In the genomic region with DNA sequence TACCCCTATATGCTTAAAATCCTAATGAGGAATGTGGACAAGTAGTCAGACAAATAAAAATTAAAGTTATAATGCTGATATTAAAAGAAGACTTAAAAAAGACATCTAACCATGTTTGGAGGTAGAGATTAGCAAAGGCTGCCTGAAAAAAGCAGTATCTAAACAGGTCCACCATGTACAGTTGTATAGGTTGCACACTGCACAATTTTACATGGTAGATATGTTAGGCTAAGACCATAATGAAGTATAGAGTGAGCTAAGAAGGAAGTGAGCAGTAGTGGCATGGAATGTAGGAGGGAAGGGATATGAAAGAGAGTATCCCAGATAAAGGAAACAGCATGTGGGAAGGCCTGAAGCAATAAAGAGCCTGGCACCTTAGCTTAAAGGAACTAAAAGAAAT, we compare ENCODE assay signal across 17 cellular contexts. TPM values are rescaled to one million over a fixed set of nuclear protein-coding genes. Genes with fewer than 3 reads are reported as not detected.
A peak's percentile ranks its signal among the peaks of the same experiment; 100 is the strongest.
DNase-seq lines count a peak whose midpoint lies in the region; ATAC-seq, FAIRE-seq and TF ChIP-seq lines count a peak whose summit lies in the region.
"Had no signal": no experiment of that assay in that cellular context is flagged by ENCODE, and none has a peak within 500 bp of the region (broad histone marks: within the 10 kb centered on the region; RNA-seq: fewer than 3 reads in every experiment).

No MANE protein-coding gene starts in this region.

- no peak for TF ChIP-seq CTCF in D721Med (IDR thresholded peaks at IDR 0.05; ENCODE audit: insufficient read depth, missing control alignments)
- TF ChIP-seq CTCF in K562 (IDR thresholded peaks at IDR 0.05 in 2 of 3, conservative IDR thresholded peaks at IDR 0.05 in 1 of 3; ENCODE audit: insufficient read depth in 2 of 3, low read depth in 1 of 3, low read length in 3 of 3), result no peak

- CTCF ChIA-PET in K562 (lab: Yijun Ruan, JAX; ENCODE audit: low intra/inter-chr PET ratio), result no interaction called here

- no peak for DNase-seq in D721Med (ENCODE audit: insufficient read length, low spot score)
- peak; percentile 11 for DNase-seq in NCI-H69 (lab: John Stamatoyannopoulos, UW)
- DNase-seq in K562 (ENCODE audit: extremely low read depth in 1 of 4, low spot score in 3 of 4), result no peak
- DNase-seq in cerebellar nuclear complex (lab: John Stamatoyannopoulos, UW), result no peak
- no peak for DNase-seq in activated effector memory CD4-positive, alpha-beta T cell treated with Interleukin-2 at 50 U/mL for 16 hours
- DNase-seq: CD8-positive, alpha-beta T cell; COR-L47; GF-D8 had no signal

- ATAC-seq in K562 (no peak), HG03139 (IDR thresholded peaks at IDR 0.05; ENCODE audit: unreplicated experiment) (no peak), GM18511 (IDR thresholded peaks at IDR 0.05; ENCODE audit: unreplicated experiment) (no peak)
- ATAC-seq: CD8-positive, alpha-beta T cell; GM23338; HepG2 had no signal

- H3K36me3 ChIP-seq in K562 (ENCODE audit: control insufficient read depth, insufficient read depth, low read length) (no peaks in the 10 kb centered on the region), muscle layer of colon (ENCODE audit: insufficient read depth, low read length) (no peaks in the 10 kb centered on the region)
- H3K36me3 ChIP-seq: HAP-1 had no signal

- POLR2A ChIA-PET in K562 (lab: Yijun Ruan, JAX), result interaction anchor here (0.7 kb wide), 1 partner anchor 28 kb away, joined by 3 read pairs; no protein-coding TSS in a partner anchor

- no peaks in the 10 kb centered on the region for H3K9me1 ChIP-seq in K562 (ENCODE audit: control insufficient read depth, insufficient read depth, low read length)

- no peaks in the 10 kb centered on the region for H3K4me1 ChIP-seq in K562 (replicated peaks in 1 of 2; ENCODE audit: control insufficient read depth in 2 of 2, insufficient read depth in 2 of 2, low read length in 2 of 2)
- H3K4me1 ChIP-seq in muscle layer of colon (ENCODE audit: insufficient read depth, low read length), result peaks cover 73% of the 10 kb centered on the region
- H3K4me1 ChIP-seq: HAP-1 had no signal

- H3K27ac ChIP-seq in K562 (ENCODE audit: extremely low read depth, low read depth, low read length) (no peak overlapping the region), muscle layer of colon (ENCODE audit: low read depth, low read length) (peak overlapping the region; percentile 27)
- H3K27ac ChIP-seq: 22Rv1 had no signal

- H3K9me3 ChIP-seq in K562 (replicated peaks; ENCODE audit: control insufficient read depth, insufficient read depth, low read depth, low read length) (no peaks in the 10 kb centered on the region), muscle layer of colon (ENCODE audit: low read length) (no peaks in the 10 kb centered on the region)
- H3K9me3 ChIP-seq: HAP-1 had no signal

- H3K27me3 ChIP-seq in K562 (ENCODE audit: control insufficient read depth in 2 of 2, insufficient read depth in 2 of 2, low read length in 2 of 2), result no peaks in the 10 kb centered on the region
- no peaks in the 10 kb centered on the region for H3K27me3 ChIP-seq in muscle layer of colon (ENCODE audit: control insufficient read depth in 1 of 2, insufficient read depth in 2 of 2, low read length in 2 of 2)

- in situ Hi-C loops in K562 (cut with MboI), result no loop called here

- no peak for TF ChIP-seq EP300 in K562 (IDR thresholded peaks at IDR 0.05; ENCODE audit: low read length)

- TF ChIP-seq RAD21 in K562 (CRISPR knock-in tag; conservative IDR thresholded peaks at IDR 0.05 in 1 of 2, IDR thresholded peaks at IDR 0.05 in 1 of 2), result no peak

- no peak overlapping the region for H2AFZ ChIP-seq in K562 (ENCODE audit: low read depth, low read length)
- H2AFZ ChIP-seq: GM23338 had no signal

- FAIRE-seq in D721Med (lab: Jason Lieb, UNC), result peak; percentile 41
- FAIRE-seq in K562 (lab: Jason Lieb, UNC), result no peak
- FAIRE-seq: HepG2, HTR-8/SVneo had no signal

- no peak for TF ChIP-seq POLR2A in K562 (conservative IDR thresholded peaks at IDR 0.05)

- no peak overlapping the region for H3K4me2 ChIP-seq in K562 (ENCODE audit: insufficient read depth, low read length)
- H3K4me2 ChIP-seq: GM23338 had no signal

- no peaks in the 10 kb centered on the region for H3K79me2 ChIP-seq in K562 (ENCODE audit: control insufficient read depth, insufficient read depth, low read length)

- BruUV-seq in K562 (replicated peaks; lab: Mats Ljungman, UMichigan), result no TSS peak

- intact Hi-C loops in K562 (cut with micrococcal nuclease), result no loop called here

- H3K4me3 ChIP-seq in K562 (no peak overlapping the region), muscle layer of colon (ENCODE audit: low read depth in 1 of 2, low read length in 2 of 2) (no peak overlapping the region)
- H3K4me3 ChIP-seq: GM23338, HAP-1 had no signal

- H3K9ac ChIP-seq in K562 (ENCODE audit: insufficient read depth in 1 of 2, low read depth in 2 of 2, low read length in 2 of 2) (no peak overlapping the region), muscle layer of colon (ENCODE audit: low read length) (no peak overlapping the region)

- H4K20me1 ChIP-seq in K562 (replicated peaks; ENCODE audit: control insufficient read depth, insufficient read depth, low read length), result no peaks in the 10 kb centered on the region

TF ChIP-seq in K562, 482 proteins besides CTCF, POLR2A, EP300 and RAD21:
- no peak for TF ChIP-seq ELF4 (CRISPR knock-in tag; IDR thresholded peaks at IDR 0.05)
- peak; percentile 66 for TF ChIP-seq RBM25 (IDR thresholded peaks at IDR 0.05; ENCODE audit: low read depth, low read length, severe bottlenecking)
- TF ChIP-seq STAG1 (CRISPR knock-in tag; IDR thresholded peaks at IDR 0.05; ENCODE audit: borderline replicate concordance), result no peak
- TF ChIP-seq, protein P1, sequence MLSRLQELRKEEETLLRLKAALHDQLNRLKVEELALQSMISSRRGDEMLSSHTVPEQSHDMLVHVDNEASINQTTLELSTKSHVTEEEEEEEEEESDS (CRISPR knock-in tag; IDR thresholded peaks at IDR 0.05), result no peak

RNA-seq across cellular contexts. Expression of a gene that starts 51.1 kb away (rescaled TPM):
- total RNA-seq in K562 (2011; cell fraction: chromatin; rRNA removed; ENCODE audit: low replicate concordance), result not detected in 2 replicates
- total RNA-seq in K562 (2011; cell fraction: nucleolus; rRNA removed), result not detected in 2 replicates
- not detected in 2 replicates for total RNA-seq in K562 (2011; cell fraction: nucleoplasm; rRNA removed)
- total RNA-seq in K562 (2014; rRNA removed) (not detected in 2 replicates), K562 (2014; rRNA removed; fragmentation: Illumina TruSeq; extraction: Trizol) (not detected in 2 replicates), K562 (2015; rRNA removed; fragmentation: Illumina TruSeq; extraction: Trizol) (not detected in 2 replicates), K562 (2021) (not detected in 2 replicates)
- polyA plus RNA-seq in K562 (2011; rRNA removed) (0.01 TPM in 1 of 2 replicates, not detected in the other), K562 (2014; fragmentation: Illumina TruSeq; extraction: Trizol) (not detected in 2 replicates), K562 (2014; fragmentation: Nextera tagmentation; extraction: Ambion mirVana) (under 1 TPM in 1 of 2 experiments, not detected in 1; 0.03 TPM), K562 (2014; rRNA removed) (not detected in 2 replicates)
- not detected in 2 replicates for polyA plus RNA-seq in K562 (2011; cell fraction: cytosol; rRNA removed)
- not detected in 2 replicates for polyA plus RNA-seq in K562 (2011; cell fraction: nucleus; rRNA removed)
- polyA plus RNA-seq in K562 (2012), result not detected in 2 replicates
- not detected in 2 replicates for polyA minus RNA-seq in K562 (2011; rRNA and poly(A)+ RNA removed)
- not detected in 2 replicates for polyA minus RNA-seq in K562 (2011; cell fraction: cytosol; rRNA and poly(A)+ RNA removed)
- not detected in 2 replicates for polyA minus RNA-seq in K562 (2011; cell fraction: nucleus; rRNA and poly(A)+ RNA removed)
- total RNA-seq: A673; CD8-positive, alpha-beta T cell; HepG2 had no signal
- polyA plus RNA-seq: HepG2 had no signal
